9 cellular contexts compared by ENCODE assay signal in genomic region chr4:3013839-3014350, GRCh38. TPM values are rescaled to one million over a fixed set of nuclear protein-coding genes. Genes with fewer than 3 reads are reported as not detected.
A peak's percentile ranks its signal among the peaks of the same experiment; 100 is the strongest.
DNase-seq lines count a peak whose midpoint lies in the region; ATAC-seq lines count a peak whose summit lies in the region.
"Had no signal": no experiment of that assay in that cellular context is flagged by ENCODE, and none has a peak within 500 bp of the region (broad histone marks: within the 10 kb centered on the region; RNA-seq: fewer than 3 reads in every experiment).

No MANE protein-coding gene starts in this region.

- H3K18ac ChIP-seq in neuronal stem cell (ENCODE audit: low read length), result no peak overlapping the region

- H3K4me2 ChIP-seq in neuronal stem cell (ENCODE audit: insufficient read depth, low read length, poor library complexity, severe bottlenecking), result no peak overlapping the region

- H3K27ac ChIP-seq in neuronal stem cell (replicated peaks; ENCODE audit: low read length), result no peak overlapping the region

- H3K9me3 ChIP-seq in neuronal stem cell (replicated peaks in 1 of 2; ENCODE audit: control insufficient read depth in 2 of 2, insufficient read depth in 1 of 2, low read depth in 1 of 2, low read length in 2 of 2), result no peaks in the 10 kb centered on the region

- no peaks in the 10 kb centered on the region for H3K27me3 ChIP-seq in neuronal stem cell (ENCODE audit: control insufficient read depth in 3 of 3, insufficient read depth in 3 of 3, low read depth in 1 of 3, low read length in 3 of 3)

- no peak overlapping the region for H3K4ac ChIP-seq in neuronal stem cell (ENCODE audit: low read length)

- no peak overlapping the region for H3K4me3 ChIP-seq in neuronal stem cell (ENCODE audit: low read length in 2 of 2)

- intact Hi-C loops in activated CD4-positive, alpha-beta memory T cell treated with anti-CD3 and anti-CD28 coated beads for 36 hours (cut with micrococcal nuclease), result loop anchor here (1.0 to 2.0 kb wide), 3 partner anchors 23 to 71 kb away; no protein-coding TSS in a partner anchor

- H3K23ac ChIP-seq in neuronal stem cell (ENCODE audit: low read depth, low read length, poor library complexity), result no peak overlapping the region

- WGBS in neuronal stem cell (ENCODE audit: extremely low coverage in 2 of 2, insufficient read length in 2 of 2, insufficient replicate concordance in 1 of 2), 2 donors, result no CpG with 5 or more reads among the region's 8 CpGs

- H3K36me3 Mint-ChIP-seq in activated CD4-positive, alpha-beta memory T cell treated with anti-CD3 and anti-CD28 coated beads for 36 hours, result no peaks in the 10 kb centered on the region
- H3K36me3 Mint-ChIP-seq in activated CD4-positive, alpha-beta memory T cell treated with anti-CD3 and anti-CD28 coated beads, Interleukin-2, amount 10 ng/mL, durations not matched to agents 7 days and 5 days (ENCODE audit: low read depth), result no peaks in the 10 kb centered on the region
- H3K36me3 Mint-ChIP-seq in naive thymus-derived CD8-positive, alpha-beta T cell, result no peaks in the 10 kb centered on the region

- no peak overlapping the region for H2AK5ac ChIP-seq in neuronal stem cell (ENCODE audit: low read depth, low read length)

- H3K9me3 Mint-ChIP-seq in activated CD4-positive, alpha-beta memory T cell treated with anti-CD3 and anti-CD28 coated beads for 36 hours, result peaks cover 10% of the 10 kb centered on the region
- peaks cover 2% of the 10 kb centered on the region for H3K9me3 Mint-ChIP-seq in activated CD4-positive, alpha-beta memory T cell treated with anti-CD3 and anti-CD28 coated beads, Interleukin-2, amount 10 ng/mL, durations not matched to agents 7 days and 5 days
- H3K9me3 Mint-ChIP-seq in naive thymus-derived CD8-positive, alpha-beta T cell, result no peaks in the 10 kb centered on the region

- no peak overlapping the region for H2BK15ac ChIP-seq in neuronal stem cell (ENCODE audit: low read length)

- H3K4me1 Mint-ChIP-seq in activated CD4-positive, alpha-beta memory T cell treated with anti-CD3 and anti-CD28 coated beads for 36 hours (ENCODE audit: low read depth), result peaks cover 27% of the 10 kb centered on the region
- H3K4me1 Mint-ChIP-seq in activated CD4-positive, alpha-beta memory T cell treated with anti-CD3 and anti-CD28 coated beads, Interleukin-2, amount 10 ng/mL, durations not matched to agents 7 days and 5 days, result peaks cover 18% of the 10 kb centered on the region
- H3K4me1 Mint-ChIP-seq in naive thymus-derived CD8-positive, alpha-beta T cell, result no peaks in the 10 kb centered on the region

- DNase-seq in activated CD4-positive, alpha-beta memory T cell treated with anti-CD3 and anti-CD28 coated beads for 36 hours, result peak; percentile 79
- DNase-seq in activated CD4-positive, alpha-beta memory T cell treated with anti-CD3 and anti-CD28 coated beads, Interleukin-2, amount 10 ng/mL, durations not matched to agents 7 days and 5 days, result no peak
- DNase-seq in neuronal stem cell (ENCODE audit: low spot score) (no peak), DMS153 (lab: John Stamatoyannopoulos, UW) (no peak), NCI-H1092 (lab: John Stamatoyannopoulos, UW) (no peak)
- DNase-seq in naive thymus-derived CD8-positive, alpha-beta T cell, result no peak
- DNase-seq: anterior cingulate cortex had no signal

- no peaks in the 10 kb centered on the region for H3K4me1 ChIP-seq in neuronal stem cell (ENCODE audit: control insufficient read depth in 2 of 2, insufficient read depth in 1 of 2, low read depth in 1 of 2, low read length in 2 of 2)

- peak; percentile 42 for ATAC-seq in GM19397 (IDR thresholded peaks at IDR 0.05; ENCODE audit: unreplicated experiment)
- ATAC-seq in HG03108 (IDR thresholded peaks at IDR 0.05; ENCODE audit: unreplicated experiment), result peak; percentile 80
- no peak for ATAC-seq in naive thymus-derived CD8-positive, alpha-beta T cell

- H3K27ac Mint-ChIP-seq in activated CD4-positive, alpha-beta memory T cell treated with anti-CD3 and anti-CD28 coated beads for 36 hours, result peak overlapping the region; percentile 74
- H3K27ac Mint-ChIP-seq in activated CD4-positive, alpha-beta memory T cell treated with anti-CD3 and anti-CD28 coated beads, Interleukin-2, amount 10 ng/mL, durations not matched to agents 7 days and 5 days, result no peak overlapping the region
- H3K27ac Mint-ChIP-seq in naive thymus-derived CD8-positive, alpha-beta T cell, result peak overlapping the region in 1 of 10 donors; percentile 78

- POLR2A ChIA-PET in activated CD4-positive, alpha-beta memory T cell treated with anti-CD3 and anti-CD28 coated beads for 36 hours (lab: Charles Lee), result interaction anchor here (0.8 to 1.3 kb wide), 6 partner anchors 24 to 78 kb away, joined by 3 to 7 read pairs (median 4); partner anchors contain the start of genes GRK4 and NOP14
- POLR2A ChIA-PET in activated CD4-positive, alpha-beta memory T cell treated with anti-CD3 and anti-CD28 coated beads, Interleukin-2, amount 10 ng/mL, durations not matched to agents 7 days and 5 days (lab: Charles Lee), result interaction anchor here (0.8 kb wide), 1 partner anchor 28 kb away, joined by 3 read pairs; no protein-coding TSS in a partner anchor
- POLR2A ChIA-PET in naive thymus-derived CD8-positive, alpha-beta T cell (lab: Charles Lee), result no interaction called here

- no peak overlapping the region for H3K9ac ChIP-seq in neuronal stem cell (ENCODE audit: low read depth, low read length, poor library complexity)

- H3K36me3 ChIP-seq in neuronal stem cell (replicated peaks in 1 of 2; ENCODE audit: control insufficient read depth in 2 of 2, insufficient read depth in 2 of 2, low read length in 2 of 2), result no peaks in the 10 kb centered on the region

- no peak overlapping the region for H4K91ac ChIP-seq in neuronal stem cell (ENCODE audit: low read depth, low read length, poor library complexity)

- H4K8ac ChIP-seq in neuronal stem cell (ENCODE audit: low read depth, low read length), result no peak overlapping the region

- no peak overlapping the region for H3K4me3 Mint-ChIP-seq in activated CD4-positive, alpha-beta memory T cell treated with anti-CD3 and anti-CD28 coated beads for 36 hours
- H3K4me3 Mint-ChIP-seq in activated CD4-positive, alpha-beta memory T cell treated with anti-CD3 and anti-CD28 coated beads, Interleukin-2, amount 10 ng/mL, durations not matched to agents 7 days and 5 days, result no peak overlapping the region
- H3K4me3 Mint-ChIP-seq in naive thymus-derived CD8-positive, alpha-beta T cell, result no peak overlapping the region

- H3K27me3 Mint-ChIP-seq in activated CD4-positive, alpha-beta memory T cell treated with anti-CD3 and anti-CD28 coated beads for 36 hours, result peaks cover 25% of the 10 kb centered on the region
- peaks cover 5% of the 10 kb centered on the region for H3K27me3 Mint-ChIP-seq in activated CD4-positive, alpha-beta memory T cell treated with anti-CD3 and anti-CD28 coated beads, Interleukin-2, amount 10 ng/mL, durations not matched to agents 7 days and 5 days
- H3K27me3 Mint-ChIP-seq in naive thymus-derived CD8-positive, alpha-beta T cell, result peaks cover 0 to 2% (median 0%) of the 10 kb centered on the region in 5 donors

- no peaks in the 10 kb centered on the region for H3K79me1 ChIP-seq in neuronal stem cell (ENCODE audit: low read depth, low read length)

- no peak overlapping the region for H2BK5ac ChIP-seq in neuronal stem cell (ENCODE audit: low read length)

- H3K14ac ChIP-seq in neuronal stem cell (ENCODE audit: low read length), result no peak overlapping the region

- no peak overlapping the region for H2BK120ac ChIP-seq in neuronal stem cell (ENCODE audit: low read depth, low read length)

- CTCF ChIA-PET in activated CD4-positive, alpha-beta memory T cell treated with anti-CD3 and anti-CD28 coated beads for 36 hours (lab: Charles Lee), result interaction anchor here (0.6 to 3.3 kb wide), 11 partner anchors 9 to 188 kb away, joined by 3 to 16 read pairs (median 4); partner anchors contain the start of genes GRK4 and NOP14
- CTCF ChIA-PET in activated CD4-positive, alpha-beta memory T cell treated with anti-CD3 and anti-CD28 coated beads, Interleukin-2, amount 10 ng/mL, durations not matched to agents 7 days and 5 days (lab: Charles Lee), result interaction anchor here (0.6 to 2.5 kb wide), 5 partner anchors 19 to 46 kb away, joined by 3 to 10 read pairs (median 4); no protein-coding TSS in a partner anchor

- H2BK12ac ChIP-seq in neuronal stem cell (ENCODE audit: low read length), result no peak overlapping the region

- H2AFZ ChIP-seq in neuronal stem cell (ENCODE audit: low read length), result peak overlapping the region; percentile 38

RNA-seq across cellular contexts. Expression of gene GRK4, which starts 50.5 kb away (rescaled TPM):
- 1 to 10 TPM; 2.3 to 3.0 TPM for total RNA-seq in activated CD4-positive, alpha-beta memory T cell treated with anti-CD3 and anti-CD28 coated beads for 36 hours
- 1 to 10 TPM; 3.1 to 3.6 TPM for total RNA-seq in activated CD4-positive, alpha-beta memory T cell treated with anti-CD3 and anti-CD28 coated beads, Interleukin-2, amount 10 ng/mL, durations not matched to agents 7 days and 5 days
- polyA plus RNA-seq in neuronal stem cell (2013, experiment 1 of 2), result 4.2 TPM
- 3.7 TPM for polyA plus RNA-seq in neuronal stem cell (2013, experiment 2 of 2)
- total RNA-seq in naive thymus-derived CD8-positive, alpha-beta T cell, result 1 to 10 TPM; 3.7 to 6.0 TPM
- 1 to 10 TPM in 1 of 3 donors, under 1 TPM in 2; 0.87 to 1.5 (median 0.90) TPM for polyA plus RNA-seq in naive thymus-derived CD8-positive, alpha-beta T cell

RNA-seq across cellular contexts. Expression of gene NOP14, which starts 50.7 kb away (rescaled TPM):
- 10 to 100 TPM; 67.4 to 73.4 TPM for total RNA-seq in activated CD4-positive, alpha-beta memory T cell treated with anti-CD3 and anti-CD28 coated beads for 36 hours
- 10 to 100 TPM; 34.1 to 38.7 TPM for total RNA-seq in activated CD4-positive, alpha-beta memory T cell treated with anti-CD3 and anti-CD28 coated beads, Interleukin-2, amount 10 ng/mL, durations not matched to agents 7 days and 5 days
- 21.4 TPM for polyA plus RNA-seq in neuronal stem cell (2013, experiment 1 of 2)
- polyA plus RNA-seq in neuronal stem cell (2013, experiment 2 of 2), result 21.1 TPM
- total RNA-seq in naive thymus-derived CD8-positive, alpha-beta T cell, result 10 to 100 TPM; 46.1 to 47.8 TPM
- polyA plus RNA-seq in naive thymus-derived CD8-positive, alpha-beta T cell, result 10 to 100 TPM; 10.8 to 31.8 (median 21.8) TPM

Comparison
In these comparisons a context has a peak if more than half of its experiments do, and no peak if none do; other contexts are left out.
1. ATAC-seq: peak in GM19397 (single experiment) and HG03108 (single experiment); none in naive thymus-derived CD8-positive, alpha-beta T cell (0 of 2).